13 cellular contexts compared by ENCODE assay signal in the genomic region with DNA sequence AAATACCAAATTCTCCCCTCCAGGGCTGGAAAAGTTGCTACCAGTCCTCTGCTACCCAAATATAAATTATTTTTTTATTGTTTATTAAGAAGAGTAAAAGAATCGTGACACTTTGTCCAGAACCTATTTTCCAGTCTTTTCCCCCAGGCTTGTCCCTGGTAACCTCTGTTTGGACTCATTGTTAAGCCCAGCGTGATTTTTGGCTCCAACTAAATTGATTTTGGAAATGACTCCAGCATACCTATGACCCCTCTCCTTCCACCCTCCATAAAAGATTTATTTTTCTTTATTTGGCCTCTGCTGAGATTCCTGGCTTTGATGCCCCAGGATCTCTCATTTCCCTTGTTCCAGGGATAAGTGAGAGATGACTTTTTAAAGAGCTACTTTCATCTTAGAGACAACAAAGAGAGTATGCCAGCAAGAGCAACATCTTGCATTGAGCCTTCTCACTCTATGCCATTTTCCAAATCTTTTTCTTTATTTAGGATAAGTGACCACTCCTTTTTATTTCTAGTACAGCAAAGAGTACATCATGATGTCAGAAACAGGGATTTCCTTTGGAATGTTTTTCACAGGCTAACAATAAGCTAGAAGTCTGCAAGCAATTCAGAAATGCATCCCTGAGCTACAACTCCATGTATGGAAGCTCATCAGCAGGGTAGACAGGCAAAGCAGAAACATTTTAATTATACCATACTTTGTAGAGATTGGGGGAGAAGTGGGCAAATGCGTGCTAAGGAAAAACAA.
DNase-seq lines count a peak whose midpoint lies in the region; ATAC-seq and FAIRE-seq lines count a peak whose summit lies in the region.
"Had no signal": no experiment of that assay in that cellular context is flagged by ENCODE, and none has a peak within 500 bp of the region (broad histone marks: within the 10 kb centered on the region; RNA-seq: fewer than 3 reads in every experiment).

No MANE protein-coding gene starts in this region.

- H3K4me1 Mint-ChIP-seq in activated T-cell treated with anti-CD3 and anti-CD28 coated beads, Interleukin-2, amount 50 U/mL, for 72 hours (ENCODE audit: low read depth): peaks cover 74% of the 10 kb centered on the region

- no peaks in the 10 kb centered on the region for H3K9me3 Mint-ChIP-seq in activated T-cell treated with anti-CD3 and anti-CD28 coated beads, Interleukin-2, amount 50 U/mL, for 72 hours

- no peak for DNase-seq in activated T-cell treated with anti-CD3 and anti-CD28 coated beads, Interleukin-2, amount 50 U/mL, for 72 hours
- DNase-seq in activated T-cell treated with anti-CD3 and anti-CD28 coated beads, Interleukin-2, amount 50 U/mL, for 48 hours: no peak
- DNase-seq in small intestine: no peak
- DNase-seq in NCI-H774 (lab: John Stamatoyannopoulos, UW): no peak
- DNase-seq: NCI-H345; stimulated activated CD4-positive, alpha-beta T cell treated with anti-CD3 and anti-CD28 coated beads, Interleukin-1b, Interleukin-23, amount 100 ng/mL, for 48 hours; upper lobe of left lung had no signal

- H3K27me3 Mint-ChIP-seq in activated T-cell treated with anti-CD3 and anti-CD28 coated beads, Interleukin-2, amount 50 U/mL, for 72 hours (ENCODE audit: low read depth): no peaks in the 10 kb centered on the region

- no peak for FAIRE-seq in small intestine (lab: Jason Lieb, UNC)

- 53 to 63% (median 56%) methylated on average over 3 of the region's 3 CpGs for WGBS in adipose tissue, 3 donors
- 91% methylated on average over 3 of the region's 3 CpGs for WGBS in thymus
- WGBS in small intestine, 3 donors: 59 to 83% (median 77%) methylated on average over 3 of the region's 3 CpGs

- H3K9me3 ChIP-seq in muscle layer of colon (ENCODE audit: low read length) (no peaks in the 10 kb centered on the region), thymus (ENCODE audit: control insufficient read depth) (no peaks in the 10 kb centered on the region), small intestine (ENCODE audit: control insufficient read depth, low read depth) (no peaks in the 10 kb centered on the region)
- H3K9me3 ChIP-seq: upper lobe of left lung had no signal

- H3K4me1 ChIP-seq in muscle layer of colon (ENCODE audit: insufficient read depth, low read length) (peaks cover 51% of the 10 kb centered on the region), thymus (ENCODE audit: control insufficient read depth, insufficient read depth, low read length) (peaks cover 72% of the 10 kb centered on the region), small intestine (ENCODE audit: control insufficient read depth in 2 of 2, insufficient read depth in 1 of 2, low read depth in 1 of 2, low read length in 1 of 2) (peaks cover 0 to 6% of the 10 kb centered on the region in 2 donors)
- H3K4me1 ChIP-seq: upper lobe of left lung had no signal

- H3K27ac Mint-ChIP-seq in activated T-cell treated with anti-CD3 and anti-CD28 coated beads, Interleukin-2, amount 50 U/mL, for 72 hours: peak overlapping the region; percentile 97

- H3K27ac ChIP-seq in adipose tissue (ENCODE audit: low read depth, low read length) (peak overlapping the region; percentile 36), muscle layer of colon (ENCODE audit: low read depth, low read length) (peak overlapping the region; percentile 50), thymus (ENCODE audit: low read depth) (peak overlapping the region; percentile 89), small intestine (ENCODE audit: low read depth in 1 of 2, low read length in 1 of 2) (peak overlapping the region in 1 of 2 donors; percentile 67)
- H3K27ac ChIP-seq: KMS-11 had no signal

- peak overlapping the region; percentile 86 to 90 for H3K4me3 Mint-ChIP-seq in activated T-cell treated with anti-CD3 and anti-CD28 coated beads, Interleukin-2, amount 50 U/mL, for 72 hours

- H3K36me3 ChIP-seq in muscle layer of colon (ENCODE audit: insufficient read depth, low read length): no peaks in the 10 kb centered on the region
- peaks cover 60% of the 10 kb centered on the region for H3K36me3 ChIP-seq in thymus (ENCODE audit: control insufficient read depth, insufficient read depth)
- no peaks in the 10 kb centered on the region for H3K36me3 ChIP-seq in small intestine (ENCODE audit: control insufficient read depth in 2 of 2, insufficient read depth in 2 of 2, low read length in 2 of 2)
- H3K36me3 ChIP-seq: upper lobe of left lung had no signal

- H3K9ac ChIP-seq in muscle layer of colon (ENCODE audit: low read length): no peak overlapping the region
- H3K9ac ChIP-seq: KMS-11 had no signal

- peaks cover 40 to 57% of the 10 kb centered on the region in 2 donors for H3K36me3 Mint-ChIP-seq in activated T-cell treated with anti-CD3 and anti-CD28 coated beads, Interleukin-2, amount 50 U/mL, for 72 hours (ENCODE audit: insufficient read depth in 2 of 2)

- ATAC-seq in activated T-cell treated with anti-CD3 and anti-CD28 coated beads, Interleukin-2, amount 50 U/mL, for 72 hours (replicated peaks in 1 of 2): no peak
- ATAC-seq in GM21515 (IDR thresholded peaks at IDR 0.05; ENCODE audit: unreplicated experiment): no peak

- no peak overlapping the region for H3K4me3 ChIP-seq in muscle layer of colon (ENCODE audit: low read depth in 1 of 2, low read length in 2 of 2)
- peak overlapping the region; percentile 44 for H3K4me3 ChIP-seq in thymus (ENCODE audit: low read length)
- H3K4me3 ChIP-seq in small intestine (ENCODE audit: low read depth in 1 of 2, low read length in 2 of 2): no peak overlapping the region
- H3K4me3 ChIP-seq: dorsolateral prefrontal cortex, upper lobe of left lung had no signal

- H3K27me3 ChIP-seq in muscle layer of colon (ENCODE audit: control insufficient read depth in 1 of 2, insufficient read depth in 2 of 2, low read length in 2 of 2) (no peaks in the 10 kb centered on the region), thymus (ENCODE audit: control insufficient read depth, insufficient read depth) (no peaks in the 10 kb centered on the region), small intestine (ENCODE audit: control insufficient read depth in 2 of 2, insufficient read depth in 2 of 2, low read length in 2 of 2) (no peaks in the 10 kb centered on the region)
- H3K27me3 ChIP-seq: upper lobe of left lung had no signal
